Comparison of ENCODE assay signal across 12 cellular contexts in genomic region chr1:66957938-66958337, GRCh38. TPM values are rescaled to one million over a fixed set of nuclear protein-coding genes. Genes with fewer than 3 reads are reported as not detected.
DNase-seq lines count a peak whose midpoint lies in the region; ATAC-seq and TF ChIP-seq lines count a peak whose summit lies in the region.
"Had no signal": no experiment of that assay in that cellular context is flagged by ENCODE, and none has a peak within 500 bp of the region (broad histone marks: within the 10 kb centered on the region; RNA-seq: fewer than 3 reads in every experiment).

No MANE protein-coding gene starts in this region.

- CTCF ChIA-PET in CD8-positive, alpha-beta memory T cell (lab: Charles Lee), result no interaction called here
- CTCF ChIA-PET in activated CD4-positive, alpha-beta memory T cell treated with anti-CD3 and anti-CD28 coated beads, Interleukin-2, amount 10 ng/mL, durations not matched to agents 7 days and 5 days (lab: Charles Lee), result interaction anchor here (1.4 kb wide), 1 partner anchor 542 kb away, joined by 3 read pairs; no protein-coding TSS in a partner anchor

- H3K36me3 ChIP-seq in CD8-positive, alpha-beta memory T cell (ENCODE audit: insufficient read depth, low read length), result peaks cover 19% of the 10 kb centered on the region
- H3K36me3 ChIP-seq: BE2C had no signal

- no peak overlapping the region for H4K5ac ChIP-seq in H9 (ENCODE audit: insufficient read length, low read depth, low read length)

- no peak overlapping the region for H2AK5ac ChIP-seq in H9 (ENCODE audit: insufficient read length, low read length)

- no peak for TF ChIP-seq CTCF in H9 (conservative IDR thresholded peaks at IDR 0.05)

- H3K79me2 ChIP-seq in H9 (ENCODE audit: insufficient read depth, low read length), result no peaks in the 10 kb centered on the region

- POLR2A ChIA-PET in CD8-positive, alpha-beta memory T cell (lab: Charles Lee), result no interaction called here
- POLR2A ChIA-PET in activated CD4-positive, alpha-beta memory T cell treated with anti-CD3 and anti-CD28 coated beads, Interleukin-2, amount 10 ng/mL, durations not matched to agents 7 days and 5 days (lab: Charles Lee), result interaction anchor here (3.4 kb wide), 1 partner anchor 28 kb away, joined by 12 read pairs; no protein-coding TSS in a partner anchor

- H3K9me3 ChIP-seq in CD8-positive, alpha-beta memory T cell (ENCODE audit: low read length), result no peaks in the 10 kb centered on the region
- no peaks in the 10 kb centered on the region for H3K9me3 ChIP-seq in H9 (ENCODE audit: control insufficient read depth, low read depth, low read length)
- H3K9me3 ChIP-seq: BE2C had no signal

- H3K4ac ChIP-seq in H9 (ENCODE audit: low read depth, low read length), result no peak overlapping the region

- no peaks in the 10 kb centered on the region for H3K9me3 Mint-ChIP-seq in activated naive CD8-positive, alpha-beta T cell (ENCODE audit: low read depth)
- no peaks in the 10 kb centered on the region for H3K9me3 Mint-ChIP-seq in activated naive CD8-positive, alpha-beta T cell treated with anti-CD3 and anti-CD28 coated beads, Interleukin-2, amount 50 U/mL, for 24 hours
- H3K9me3 Mint-ChIP-seq in CD8-positive, alpha-beta memory T cell, result no peaks in the 10 kb centered on the region
- H3K9me3 Mint-ChIP-seq in activated naive CD8-positive, alpha-beta T cell treated with anti-CD3 and anti-CD28 coated beads for 36 hours, result no peaks in the 10 kb centered on the region
- H3K9me3 Mint-ChIP-seq in H9, result no peaks in the 10 kb centered on the region
- no peaks in the 10 kb centered on the region for H3K9me3 Mint-ChIP-seq in activated CD4-positive, alpha-beta memory T cell treated with anti-CD3 and anti-CD28 coated beads, Interleukin-2, amount 10 ng/mL, durations not matched to agents 7 days and 5 days
- H3K9me3 Mint-ChIP-seq: IgD-negative memory B cell had no signal

- H2BK120ac ChIP-seq in H9 (ENCODE audit: low read depth, low read length, poor library complexity, severe bottlenecking), result no peak overlapping the region

- no peak overlapping the region for H4K8ac ChIP-seq in H9 (replicated peaks; ENCODE audit: insufficient read length, low read depth, low read length)

- H3K56ac ChIP-seq in H9 (ENCODE audit: insufficient read length, low read depth, low read length), result no peak overlapping the region

- no peaks in the 10 kb centered on the region for H3K27me3 ChIP-seq in CD8-positive, alpha-beta memory T cell (ENCODE audit: insufficient read depth, low read length, poor library complexity, severe bottlenecking)
- no peaks in the 10 kb centered on the region for H3K27me3 ChIP-seq in H9 (ENCODE audit: insufficient read depth, low read length)
- H3K27me3 ChIP-seq: BE2C had no signal

- DNase-seq in activated naive CD8-positive, alpha-beta T cell treated with anti-CD3 and anti-CD28 coated beads, Interleukin-2, amount 50 U/mL, for 24 hours, result no peak
- DNase-seq in CD8-positive, alpha-beta memory T cell, result no peak
- DNase-seq in activated naive CD8-positive, alpha-beta T cell treated with anti-CD3 and anti-CD28 coated beads for 36 hours, result no peak
- no peak for DNase-seq in H9
- DNase-seq in activated CD4-positive, alpha-beta memory T cell treated with anti-CD3 and anti-CD28 coated beads, Interleukin-2, amount 10 ng/mL, durations not matched to agents 7 days and 5 days, result no peak
- DNase-seq: BE2C, DMS53, GM23248 had no signal

- no peak overlapping the region for H3T11ph ChIP-seq in H9 (ENCODE audit: low read length)

- no peak overlapping the region for H3K4me3 Mint-ChIP-seq in activated naive CD8-positive, alpha-beta T cell
- no peak overlapping the region for H3K4me3 Mint-ChIP-seq in activated naive CD8-positive, alpha-beta T cell treated with anti-CD3 and anti-CD28 coated beads, Interleukin-2, amount 50 U/mL, for 24 hours
- H3K4me3 Mint-ChIP-seq in CD8-positive, alpha-beta memory T cell, result no peak overlapping the region
- H3K4me3 Mint-ChIP-seq in activated naive CD8-positive, alpha-beta T cell treated with anti-CD3 and anti-CD28 coated beads for 36 hours, result no peak overlapping the region
- no peak overlapping the region for H3K4me3 Mint-ChIP-seq in H9
- no peak overlapping the region for H3K4me3 Mint-ChIP-seq in activated CD4-positive, alpha-beta memory T cell treated with anti-CD3 and anti-CD28 coated beads, Interleukin-2, amount 10 ng/mL, durations not matched to agents 7 days and 5 days
- H3K4me3 Mint-ChIP-seq: IgD-negative memory B cell had no signal

- peaks cover 14% of the 10 kb centered on the region for H3K36me3 Mint-ChIP-seq in activated naive CD8-positive, alpha-beta T cell
- H3K36me3 Mint-ChIP-seq in activated naive CD8-positive, alpha-beta T cell treated with anti-CD3 and anti-CD28 coated beads, Interleukin-2, amount 50 U/mL, for 24 hours (ENCODE audit: low read depth), result peaks cover 61% of the 10 kb centered on the region
- H3K36me3 Mint-ChIP-seq in CD8-positive, alpha-beta memory T cell, result peaks cover 5 to 88% (median 17%) of the 10 kb centered on the region in 3 donors
- H3K36me3 Mint-ChIP-seq in activated naive CD8-positive, alpha-beta T cell treated with anti-CD3 and anti-CD28 coated beads for 36 hours, result peaks cover 46% of the 10 kb centered on the region
- H3K36me3 Mint-ChIP-seq in H9 (ENCODE audit: insufficient read depth in 1 of 3, low read depth in 3 of 3), result peaks cover 14 to 62% (median 55%) of the 10 kb centered on the region in 3 experiments; a peak in 6 of 7 replicates
- peaks cover 81% of the 10 kb centered on the region for H3K36me3 Mint-ChIP-seq in activated CD4-positive, alpha-beta memory T cell treated with anti-CD3 and anti-CD28 coated beads, Interleukin-2, amount 10 ng/mL, durations not matched to agents 7 days and 5 days (ENCODE audit: low read depth)

- peaks cover 63% of the 10 kb centered on the region for H3K4me1 Mint-ChIP-seq in activated naive CD8-positive, alpha-beta T cell (ENCODE audit: low read depth)
- H3K4me1 Mint-ChIP-seq in activated naive CD8-positive, alpha-beta T cell treated with anti-CD3 and anti-CD28 coated beads, Interleukin-2, amount 50 U/mL, for 24 hours, result peaks cover 27% of the 10 kb centered on the region
- H3K4me1 Mint-ChIP-seq in CD8-positive, alpha-beta memory T cell, result peaks cover 51 to 79% (median 74%) of the 10 kb centered on the region in 3 donors
- H3K4me1 Mint-ChIP-seq in activated naive CD8-positive, alpha-beta T cell treated with anti-CD3 and anti-CD28 coated beads for 36 hours, result peaks cover 35% of the 10 kb centered on the region
- peaks cover 2 to 8% of the 10 kb centered on the region in 2 experiments; a peak in 2 of 4 replicates for H3K4me1 Mint-ChIP-seq in H9
- H3K4me1 Mint-ChIP-seq in activated CD4-positive, alpha-beta memory T cell treated with anti-CD3 and anti-CD28 coated beads, Interleukin-2, amount 10 ng/mL, durations not matched to agents 7 days and 5 days, result peaks cover 31% of the 10 kb centered on the region

- no peak overlapping the region for H2BK12ac ChIP-seq in H9 (ENCODE audit: insufficient read length, low read depth, low read length)

- no CpG with 5 or more reads among the region's 3 CpGs for WGBS in H9 (ENCODE audit: extremely low coverage, insufficient read length, low lambda C conversion rate)

- H2BK15ac ChIP-seq in H9 (ENCODE audit: low read depth, low read length), result no peak overlapping the region

- no peak overlapping the region for H2AFZ ChIP-seq in H9 (ENCODE audit: low read length)
- H2AFZ ChIP-seq: GM23248 had no signal

- H2BK5ac ChIP-seq in H9 (ENCODE audit: insufficient read length, low read length), result no peak overlapping the region

- no peaks in the 10 kb centered on the region for H3K23me2 ChIP-seq in H9 (ENCODE audit: insufficient read length, low read depth, low read length, poor library complexity, severe bottlenecking)

- no peak for ATAC-seq in activated naive CD8-positive, alpha-beta T cell treated with anti-CD3 and anti-CD28 coated beads, Interleukin-2, amount 50 U/mL, for 24 hours
- no peak for ATAC-seq in HG03460 (IDR thresholded peaks at IDR 0.05; ENCODE audit: unreplicated experiment)

- H3K14ac ChIP-seq in H9 (ENCODE audit: insufficient read depth, low read length), result no peak overlapping the region

- H3K4me3 ChIP-seq in CD8-positive, alpha-beta memory T cell (ENCODE audit: low read length), result no peak overlapping the region
- H3K4me3 ChIP-seq: GM23248 had no signal

- H4K20me1 ChIP-seq in H9 (ENCODE audit: control insufficient read depth, insufficient read depth, insufficient read length), result no peaks in the 10 kb centered on the region

- H3K79me1 ChIP-seq in H9 (ENCODE audit: insufficient read depth, low read depth, low read length, poor library complexity, severe bottlenecking), result no peaks in the 10 kb centered on the region

- H3K4me1 ChIP-seq in CD8-positive, alpha-beta memory T cell (ENCODE audit: insufficient read depth, low read length), result peaks cover 9% of the 10 kb centered on the region
- no peaks in the 10 kb centered on the region for H3K4me1 ChIP-seq in H9 (ENCODE audit: insufficient read depth, low read length)
- H3K4me1 ChIP-seq: BE2C had no signal

- peak overlapping the region; percentile 80 for H3K27ac Mint-ChIP-seq in activated naive CD8-positive, alpha-beta T cell
- H3K27ac Mint-ChIP-seq in activated naive CD8-positive, alpha-beta T cell treated with anti-CD3 and anti-CD28 coated beads, Interleukin-2, amount 50 U/mL, for 24 hours, result no peak overlapping the region
- peak overlapping the region in 6 of 8 donors; percentile 24 to 71 (median 37) for H3K27ac Mint-ChIP-seq in CD8-positive, alpha-beta memory T cell
- peak overlapping the region; percentile 36 for H3K27ac Mint-ChIP-seq in activated naive CD8-positive, alpha-beta T cell treated with anti-CD3 and anti-CD28 coated beads for 36 hours
- H3K27ac Mint-ChIP-seq in H9, result no peak overlapping the region
- no peak overlapping the region for H3K27ac Mint-ChIP-seq in activated CD4-positive, alpha-beta memory T cell treated with anti-CD3 and anti-CD28 coated beads, Interleukin-2, amount 10 ng/mL, durations not matched to agents 7 days and 5 days
- H3K27ac Mint-ChIP-seq: IgD-negative memory B cell had no signal

- H3K27me3 Mint-ChIP-seq in activated naive CD8-positive, alpha-beta T cell, result no peaks in the 10 kb centered on the region
- no peaks in the 10 kb centered on the region for H3K27me3 Mint-ChIP-seq in activated naive CD8-positive, alpha-beta T cell treated with anti-CD3 and anti-CD28 coated beads, Interleukin-2, amount 50 U/mL, for 24 hours
- no peaks in the 10 kb centered on the region for H3K27me3 Mint-ChIP-seq in CD8-positive, alpha-beta memory T cell
- H3K27me3 Mint-ChIP-seq in activated naive CD8-positive, alpha-beta T cell treated with anti-CD3 and anti-CD28 coated beads for 36 hours, result no peaks in the 10 kb centered on the region
- no peaks in the 10 kb centered on the region for H3K27me3 Mint-ChIP-seq in H9 (ENCODE audit: low read depth)
- no peaks in the 10 kb centered on the region for H3K27me3 Mint-ChIP-seq in activated CD4-positive, alpha-beta memory T cell treated with anti-CD3 and anti-CD28 coated beads, Interleukin-2, amount 10 ng/mL, durations not matched to agents 7 days and 5 days
- H3K27me3 Mint-ChIP-seq: IgD-negative memory B cell had no signal

- H2BK20ac ChIP-seq in H9 (ENCODE audit: low read depth, low read length, poor library complexity, severe bottlenecking), result no peak overlapping the region

- H3K23ac ChIP-seq in H9 (ENCODE audit: insufficient read length, low read depth, low read length), result no peak overlapping the region

- no peak overlapping the region for H3K9ac ChIP-seq in H9 (ENCODE audit: extremely low read depth, insufficient read length, low read length)
- H3K9ac ChIP-seq: GM23248 had no signal

- no peak overlapping the region for H3K4me2 ChIP-seq in H9 (ENCODE audit: insufficient read depth, insufficient read length, low read length)

- H3K18ac ChIP-seq in H9 (ENCODE audit: insufficient read length, low read depth, low read length), result no peak overlapping the region

- H4K91ac ChIP-seq in H9 (ENCODE audit: insufficient read length, low read depth, low read length), result no peak overlapping the region

- no peak overlapping the region for H3K27ac ChIP-seq in CD8-positive, alpha-beta memory T cell (ENCODE audit: low read depth, low read length)
- H3K27ac ChIP-seq in H9 (ENCODE audit: insufficient read length, low read depth, low read length), result no peak overlapping the region
- H3K27ac ChIP-seq: C4-2B, GM23248 had no signal

RNA-seq across cellular contexts. Expression of gene MIER1, which starts 33.1 kb away (rescaled TPM):
- 10 to 100 TPM; 53.1 to 55.3 TPM for total RNA-seq in CD8-positive, alpha-beta memory T cell
- 38.6 TPM for polyA plus RNA-seq in CD8-positive, alpha-beta memory T cell
- total RNA-seq in activated naive CD8-positive, alpha-beta T cell treated with anti-CD3 and anti-CD28 coated beads for 36 hours, result 10 to 100 TPM; 52.8 to 52.9 TPM
- 28.5 and 29.7 TPM in 2 replicates for total RNA-seq in H9 (2021)
- 10 to 100 TPM; 61.7 to 62.0 TPM for total RNA-seq in activated CD4-positive, alpha-beta memory T cell treated with anti-CD3 and anti-CD28 coated beads, Interleukin-2, amount 10 ng/mL, durations not matched to agents 7 days and 5 days

RNA-seq across cellular contexts. Expression of gene DNAI4, which starts 33.3 kb away (rescaled TPM):
- 1 to 10 TPM in 1 of 2 experiments, under 1 TPM in 1; 0.86 to 1.8 TPM for total RNA-seq in CD8-positive, alpha-beta memory T cell
- 0.77 TPM for polyA plus RNA-seq in CD8-positive, alpha-beta memory T cell
- total RNA-seq in activated naive CD8-positive, alpha-beta T cell treated with anti-CD3 and anti-CD28 coated beads for 36 hours, result 1 to 10 TPM; 1.2 to 1.4 TPM
- 0.81 and 1.4 TPM in 2 replicates for total RNA-seq in H9 (2021)
- 1 to 10 TPM; 1.4 to 2.7 TPM for total RNA-seq in activated CD4-positive, alpha-beta memory T cell treated with anti-CD3 and anti-CD28 coated beads, Interleukin-2, amount 10 ng/mL, durations not matched to agents 7 days and 5 days

Comparison
In these comparisons a context has a peak if more than half of its experiments do, and no peak if none do; other contexts are left out.
1. H3K27ac Mint-ChIP-seq: peak in activated naive CD8-positive, alpha-beta T cell (single experiment), CD8-positive, alpha-beta memory T cell (6 of 8) and activated naive CD8-positive, alpha-beta T cell treated with anti-CD3 and anti-CD28 coated beads for 36 hours (single experiment); none in activated naive CD8-positive, alpha-beta T cell treated with anti-CD3 and anti-CD28 coated beads, Interleukin-2, amount 50 U/mL, for 24 hours (single experiment), H9 (0 of 3) and activated CD4-positive, alpha-beta memory T cell treated with anti-CD3 and anti-CD28 coated beads, Interleukin-2, amount 10 ng/mL, durations not matched to agents 7 days and 5 days (single experiment).